ENCODE assay signal across 8 cellular contexts in genomic region chr11:76783294-76783900, GRCh38. TPM values are rescaled to one million over a fixed set of nuclear protein-coding genes. Genes with fewer than 3 reads are reported as not detected.
DNase-seq lines count a peak whose midpoint lies in the region; ATAC-seq and TF ChIP-seq lines count a peak whose summit lies in the region.

Gene TSKU (plus strand): TSS chr11:76783356. CDS start chr11:76795617, 12,261 bp downstream.

- no peaks in the 10 kb centered on the region for H3K36me3 Mint-ChIP-seq in activated CD4-positive, alpha-beta T cell treated with anti-CD3 and anti-CD28 coated beads for 36 hours (ENCODE audit: low read depth)
- peaks cover 18% of the 10 kb centered on the region for H3K36me3 Mint-ChIP-seq in nephron progenitor cell (ENCODE audit: low read depth)

- ATAC-seq in activated CD4-positive, alpha-beta T cell treated with anti-CD3 and anti-CD28 coated beads for 36 hours, result no peak
- ATAC-seq in GM21526 (IDR thresholded peaks at IDR 0.05; ENCODE audit: low FRiP score, unreplicated experiment), result no peak

- H3K27me3 Mint-ChIP-seq in activated CD4-positive, alpha-beta T cell treated with anti-CD3 and anti-CD28 coated beads for 36 hours, result peaks cover 37% of the 10 kb centered on the region
- peaks cover 4% of the 10 kb centered on the region for H3K27me3 Mint-ChIP-seq in nephron progenitor cell (ENCODE audit: low read depth, poor library complexity)

- H3K4me3 Mint-ChIP-seq in activated CD4-positive, alpha-beta T cell treated with anti-CD3 and anti-CD28 coated beads for 36 hours, result peak within 1 kb of the TSS; percentile 69
- peak within 1 kb of the TSS; percentile 94 for H3K4me3 Mint-ChIP-seq in nephron progenitor cell

- TF ChIP-seq CTCF in epithelial cell of proximal tubule (conservative IDR thresholded peaks at IDR 0.05; ENCODE audit: low read depth, low read length) (no peak), nephron progenitor cell (IDR thresholded peaks at IDR 0.05) (no peak)

- peak within 1 kb of the TSS; percentile 92 for H3K4me3 ChIP-seq in epithelial cell of proximal tubule (ENCODE audit: low read depth, low read length)

- peaks cover 15% of the 10 kb centered on the region for H3K4me1 Mint-ChIP-seq in activated CD4-positive, alpha-beta T cell treated with anti-CD3 and anti-CD28 coated beads for 36 hours
- peaks cover 76% of the 10 kb centered on the region for H3K4me1 Mint-ChIP-seq in nephron progenitor cell

- POLR2A ChIA-PET in activated CD4-positive, alpha-beta T cell treated with anti-CD3 and anti-CD28 coated beads for 36 hours (lab: Charles Lee), result interaction anchor here (1.4 kb wide), 1 partner anchor 20 kb away, joined by 3 read pairs; no protein-coding TSS in a partner anchor

- H3K9me3 Mint-ChIP-seq in activated CD4-positive, alpha-beta T cell treated with anti-CD3 and anti-CD28 coated beads for 36 hours (ENCODE audit: low read depth), result no peaks in the 10 kb centered on the region
- peaks cover 7% of the 10 kb centered on the region for H3K9me3 Mint-ChIP-seq in nephron progenitor cell

- in situ Hi-C loops in KBM-7 (cut with MboI; ENCODE audit: low pct_unique_long_range_greater_than_20kb, low sequenced_read_pairs), result no loop called here

- H3K27ac Mint-ChIP-seq in activated CD4-positive, alpha-beta T cell treated with anti-CD3 and anti-CD28 coated beads for 36 hours, result peak within 1 kb of the TSS; percentile 96
- H3K27ac Mint-ChIP-seq in nephron progenitor cell, result peak within 1 kb of the TSS; percentile 97

- intact Hi-C loops in activated CD4-positive, alpha-beta T cell treated with anti-CD3 and anti-CD28 coated beads for 36 hours (cut with DNase I, micrococcal nuclease), result loop anchor here (1.0 to 10.0 kb wide), 5 partner anchors 15 to 549 kb away; partner anchors contain the start of genes ACER3 (in 1 of the 2) and EMSY (in 1 of the 2)

- DNase-seq in activated CD4-positive, alpha-beta T cell treated with anti-CD3 and anti-CD28 coated beads for 36 hours, result peak; percentile 41
- no peak for DNase-seq in activated CD4-positive, alpha-beta T cell treated with anti-CD3 and anti-CD28 coated beads, Interleukin-2, amount 50 U/mL, for 1 hour
- DNase-seq in SK-N-DZ (ENCODE audit: low spot score) (peak; percentile 55), epithelial cell of proximal tubule (ENCODE audit: low read depth) (no peak), nephron progenitor cell (no peak), KBM-7 (no peak)
- DNase-seq in activated CD4-positive, CD25-positive, alpha-beta regulatory T cell (lab: John Stamatoyannopoulos, UW), result no peak

- CTCF ChIA-PET in activated CD4-positive, alpha-beta T cell treated with anti-CD3 and anti-CD28 coated beads for 36 hours (lab: Charles Lee), result interaction anchor here (1.1 kb wide), 1 partner anchor 15 kb away, joined by 4 read pairs; no protein-coding TSS in a partner anchor

RNA-seq across cellular contexts. Expression of gene TSKU, which starts in this region (rescaled TPM):
- 1 to 10 TPM; 8.0 to 8.3 TPM for total RNA-seq in activated CD4-positive, alpha-beta T cell treated with anti-CD3 and anti-CD28 coated beads for 36 hours
- polyA plus RNA-seq in SK-N-DZ (2014; cell fraction: cytosol; rRNA removed), result 19.0 and 20.0 TPM in 2 replicates
- polyA plus RNA-seq in SK-N-DZ (2014; cell fraction: nucleus; rRNA removed), result 8.4 and 10.4 TPM in 2 replicates
- 18.3 and 23.4 TPM in 2 replicates for total RNA-seq in epithelial cell of proximal tubule

Comparison
In these comparisons a context has a peak if more than half of its experiments do, and no peak if none do; other contexts are left out.
1. DNase-seq: peak in activated CD4-positive, alpha-beta T cell treated with anti-CD3 and anti-CD28 coated beads for 36 hours (single experiment) and SK-N-DZ (single experiment); none in activated CD4-positive, alpha-beta T cell treated with anti-CD3 and anti-CD28 coated beads, Interleukin-2, amount 50 U/mL, for 1 hour (single experiment), epithelial cell of proximal tubule (single experiment), nephron progenitor cell (single experiment), KBM-7 (single experiment) and activated CD4-positive, CD25-positive, alpha-beta regulatory T cell (0 of 4).